In genomic region chr1:148049113-148049491, GRCh38 we compare ENCODE assay signal across 8 cellular contexts.
DNase-seq lines count a peak whose midpoint lies in the region; ATAC-seq and TF ChIP-seq lines count a peak whose summit lies in the region.
"Not testable (repeated sequence)": the region's sequence is repeated elsewhere in the genome, so short reads cannot be mapped to it uniquely, and the experiment has no call there.

No MANE protein-coding gene starts in this region.

- peaks cover 12% of the 10 kb centered on the region for H3K27me3 Mint-ChIP-seq in dendritic cell treated with granulocyte-macrophage colony-stimulating factor and Interleukin-4, amounts not matched to agents 40 ng/mL and 50 ng/mL, for 4 days
- peaks cover 0 to 15% (median 8%) of the 10 kb centered on the region in 5 donors for H3K27me3 Mint-ChIP-seq in naive thymus-derived CD8-positive, alpha-beta T cell

- H3K9me3 Mint-ChIP-seq in dendritic cell treated with granulocyte-macrophage colony-stimulating factor and Interleukin-4, amounts not matched to agents 40 ng/mL and 50 ng/mL, for 4 days; naive thymus-derived CD8-positive, alpha-beta T cell: not testable (repeated sequence)

- peak in 1 of 2 donors; percentile 68 for ATAC-seq in naive thymus-derived CD8-positive, alpha-beta T cell

- TF ChIP-seq POLR2A in vagina (IDR thresholded peaks at IDR 0.05): not testable (repeated sequence)

- H3K36me3 Mint-ChIP-seq in dendritic cell treated with granulocyte-macrophage colony-stimulating factor and Interleukin-4, amounts not matched to agents 40 ng/mL and 50 ng/mL, for 4 days (ENCODE audit: low read depth); naive thymus-derived CD8-positive, alpha-beta T cell: not testable (repeated sequence)

- peak; percentile 17 to 20 for DNase-seq in activated CD4-positive, alpha-beta T cell treated with anti-CD3 and anti-CD28 coated beads, Interleukin-2, amount 50 U/mL, for 4 hours
- DNase-seq in activated naive CD4-positive, alpha-beta T cell treated with anti-CD3 and anti-CD28 coated beads, Interleukin-2, amount 50 U/mL, for 16 hours: peak; percentile 30
- not testable (repeated sequence) for DNase-seq in right atrium auricular region (ENCODE audit: low spot score); vagina (ENCODE audit: extremely low spot score in 2 of 2)
- peak in 1 of 10 donors; percentile 21 for DNase-seq in naive thymus-derived CD8-positive, alpha-beta T cell
- peak; percentile 49 for DNase-seq in stimulated activated CD4-positive, alpha-beta T cell treated with anti-CD3 and anti-CD28 coated beads, Interleukin-15, amount 100 ng/mL, for 24 hours

- not testable (repeated sequence) for TF ChIP-seq CTCF in HEK293 (tag by site-specific recombination; IDR thresholded peaks at IDR 0.05); right atrium auricular region (IDR thresholded peaks at IDR 0.05); vagina (IDR thresholded peaks at IDR 0.05)

- not testable (repeated sequence) for H3K27me3 ChIP-seq in right atrium auricular region, vagina

- H3K4me3 ChIP-seq in HEK293 (ENCODE audit: low read depth, low read length): peak overlapping the region; percentile 31
- peak overlapping the region; percentile 17 to 37 for H3K4me3 ChIP-seq in right atrium auricular region
- H3K4me3 ChIP-seq in vagina: peak overlapping the region; percentile 34 to 38

- not testable (repeated sequence) for H3K27ac ChIP-seq in HEK293 (ENCODE audit: extremely low read depth, low read depth, low read length); right atrium auricular region; vagina

- CTCF ChIA-PET in HEK293 (lab: Yijun Ruan, JAX): not testable (repeated sequence)

- intact Hi-C loops in dendritic cell treated with granulocyte-macrophage colony-stimulating factor and Interleukin-4, amounts not matched to agents 40 ng/mL and 50 ng/mL, for 4 days (cut with micrococcal nuclease); vagina (cut with DNase I): not testable (repeated sequence)

- POLR2A ChIA-PET in HEK293 (lab: Yijun Ruan, JAX); naive thymus-derived CD8-positive, alpha-beta T cell (lab: Charles Lee): not testable (repeated sequence)

- H3K4me3 Mint-ChIP-seq in dendritic cell treated with granulocyte-macrophage colony-stimulating factor and Interleukin-4, amounts not matched to agents 40 ng/mL and 50 ng/mL, for 4 days: peak overlapping the region; percentile 78
- H3K4me3 Mint-ChIP-seq in naive thymus-derived CD8-positive, alpha-beta T cell: peak overlapping the region; percentile 63 to 86 (median 76)

- H3K4me1 Mint-ChIP-seq in dendritic cell treated with granulocyte-macrophage colony-stimulating factor and Interleukin-4, amounts not matched to agents 40 ng/mL and 50 ng/mL, for 4 days (ENCODE audit: low read depth); naive thymus-derived CD8-positive, alpha-beta T cell: not testable (repeated sequence)

- not testable (repeated sequence) for H3K4me1 ChIP-seq in HEK293 (ENCODE audit: control insufficient read depth, insufficient read depth, low read length); right atrium auricular region; vagina

- H3K9me3 ChIP-seq in HEK293 (ENCODE audit: control insufficient read depth, insufficient read depth, low read depth, low read length); right atrium auricular region; vagina: not testable (repeated sequence)

- not testable (repeated sequence) for H3K36me3 ChIP-seq in HEK293 (ENCODE audit: control insufficient read depth in 2 of 2, insufficient read depth in 1 of 2, low read length in 2 of 2); right atrium auricular region; vagina

- H3K27ac Mint-ChIP-seq in dendritic cell treated with granulocyte-macrophage colony-stimulating factor and Interleukin-4, amounts not matched to agents 40 ng/mL and 50 ng/mL, for 4 days: peak overlapping the region; percentile 78
- not testable (repeated sequence) for H3K27ac Mint-ChIP-seq in naive thymus-derived CD8-positive, alpha-beta T cell
